ENCODE assay signal across 27 cellular contexts in the genomic region with DNA sequence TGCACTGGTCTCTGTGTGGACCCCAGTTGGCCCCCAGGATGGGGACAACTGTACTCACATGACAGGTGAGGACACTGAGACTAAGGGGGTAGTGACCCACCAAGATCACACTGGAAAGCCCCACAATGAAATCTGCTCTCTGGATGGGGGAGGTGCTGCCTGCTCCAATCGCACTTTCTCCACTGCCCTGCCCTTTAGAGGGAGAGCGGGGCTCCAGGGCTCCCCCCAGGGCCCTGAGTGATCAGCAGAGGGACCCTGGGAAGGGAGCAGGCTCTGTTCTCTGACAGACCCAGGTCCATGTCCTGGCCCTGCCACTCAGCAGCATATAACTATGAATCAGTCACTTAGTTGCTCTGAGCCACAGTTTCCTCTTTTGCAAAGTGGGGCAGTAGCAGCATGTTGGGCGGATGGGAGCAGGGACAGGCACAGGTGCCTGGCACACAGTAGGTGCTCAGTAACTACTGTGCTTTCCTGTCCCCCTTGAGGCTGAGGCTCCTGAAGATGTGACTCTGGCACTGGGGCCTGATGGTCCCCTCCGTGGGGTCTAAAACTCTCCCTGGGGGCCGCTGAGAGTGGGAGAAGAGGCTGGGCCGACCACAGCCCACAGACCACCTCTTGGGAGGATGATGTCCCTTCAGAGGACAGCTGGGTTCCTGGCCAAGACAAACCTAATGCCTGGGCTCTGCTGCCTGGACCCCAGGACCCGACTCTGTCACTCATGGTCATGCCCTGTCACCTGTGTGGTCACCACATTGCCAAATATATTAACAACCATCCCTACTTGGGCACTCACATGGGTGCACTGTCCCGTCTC.
"Had no signal": no experiment of that assay in that cellular context is flagged by ENCODE, and none has a peak within 500 bp of the region (broad histone marks: within the 10 kb centered on the region; RNA-seq: fewer than 3 reads in every experiment).

No MANE protein-coding gene starts in this region.

- H3K4me3 Mint-ChIP-seq: central memory CD8-positive, alpha-beta T cell; nephron; T-helper 2 cell treated with Interferon-gamma antibody and Interleukin-4, amounts not matched to agents 5 μg/mL and 100 μg/mL, for 36 hours had no signal

- DNase-seq: activated CD4-positive, alpha-beta T cell treated with anti-CD3 and anti-CD28 coated beads for 48 hours; activated CD4-positive, alpha-beta T cell treated with anti-CD3 and anti-CD28 coated beads, Interleukin-2, amount 50 U/mL, for 48 hours; activated CD8-positive, alpha-beta memory T cell treated with anti-CD3 and anti-CD28 coated beads, Interleukin-2, amount 50 U/mL, for 4 hours; activated naive CD4-positive, alpha-beta T cell; activated T-cell treated with anti-CD3 and anti-CD28 coated beads, Interleukin-2, amount 50 U/mL, for 1 hour; colonic mucosa; effector CD8-positive, alpha-beta T cell; gastrocnemius medialis; glutamatergic neuron; left ventricle myocardium inferior; mammary epithelial cell; nucleus accumbens; stimulated activated CD4-positive, alpha-beta T cell treated with anti-CD3 and anti-CD28 coated beads, Interleukin-15, amount 100 ng/mL, for 24 hours; stimulated activated CD4-positive, alpha-beta T cell treated with anti-CD3 and anti-CD28 coated beads, Interleukin-2, amount 100 ng/mL, for 24 hours; stimulated activated naive CD4-positive, alpha-beta T cell treated with Interleukin-2 at 50 U/mL for 16 hours; T-helper 1 cell; testis; trophoblast cell had no signal

- H3K36me3 Mint-ChIP-seq: activated naive CD4-positive, alpha-beta T cell treated with anti-CD3 and anti-CD28 coated beads, Interleukin-2, amount 50 U/mL, for 72 hours had no signal

- H3K4me1 Mint-ChIP-seq: central memory CD8-positive, alpha-beta T cell; nephron had no signal

- H3K9me3 ChIP-seq: breast epithelium, colonic mucosa, gastrocnemius medialis, right atrium auricular region, testis had no signal

- H3K27ac Mint-ChIP-seq: activated naive CD4-positive, alpha-beta T cell treated with anti-CD3 and anti-CD28 coated beads, Interleukin-2, amount 50 U/mL, for 72 hours; T-helper 2 cell treated with Interferon-gamma antibody and Interleukin-4, amounts not matched to agents 5 μg/mL and 100 μg/mL, for 36 hours had no signal

- H3K4me3 ChIP-seq: breast epithelium, colonic mucosa, gastrocnemius medialis, left ventricle myocardium inferior, right atrium auricular region, smooth muscle cell, testis had no signal

- H3K27me3 ChIP-seq: colonic mucosa, right atrium auricular region, testis had no signal

- H3K36me3 ChIP-seq: breast epithelium, colonic mucosa, gastrocnemius medialis, left ventricle myocardium inferior, right atrium auricular region had no signal

- H3K9me3 Mint-ChIP-seq: activated naive CD4-positive, alpha-beta T cell treated with anti-CD3 and anti-CD28 coated beads, Interleukin-2, amount 50 U/mL, for 72 hours; central memory CD8-positive, alpha-beta T cell; T-helper 2 cell treated with Interferon-gamma antibody and Interleukin-4, amounts not matched to agents 5 μg/mL and 100 μg/mL, for 36 hours had no signal

- H3K27ac ChIP-seq: breast epithelium, colonic mucosa, gastrocnemius medialis, left ventricle myocardium inferior, parathyroid adenoma, right atrium auricular region, testis had no signal

- ATAC-seq: activated CD4-positive, CD25-positive, alpha-beta regulatory T cell treated with anti-CD3 and anti-CD28 coated beads, Interleukin-2, amount 50 U/mL, for 24 hours; activated naive CD4-positive, alpha-beta T cell treated with anti-CD3 and anti-CD28 coated beads, Interleukin-2, amount 50 U/mL, for 72 hours; gastrocnemius medialis had no signal

- H3K4me1 ChIP-seq: breast epithelium, colonic mucosa, gastrocnemius medialis, left ventricle myocardium inferior, parathyroid adenoma, right atrium auricular region, testis had no signal
